10 cellular contexts compared by ENCODE assay signal in genomic region chr17:61495161-61495857, GRCh38. TPM values are rescaled to one million over a fixed set of nuclear protein-coding genes. Genes with fewer than 3 reads are reported as not detected.
DNase-seq lines count a peak whose midpoint lies in the region; ATAC-seq and TF ChIP-seq lines count a peak whose summit lies in the region.
"Had no signal": no experiment of that assay in that cellular context is flagged by ENCODE, and none has a peak within 500 bp of the region (broad histone marks: within the 10 kb centered on the region; RNA-seq: fewer than 3 reads in every experiment).

No MANE protein-coding gene starts in this region.

- no peak for ATAC-seq in GM19467 (IDR thresholded peaks at IDR 0.05; ENCODE audit: unreplicated experiment)
- no peak for ATAC-seq in HG02759 (IDR thresholded peaks at IDR 0.05; ENCODE audit: unreplicated experiment)
- no peak for ATAC-seq in HG02763 (IDR thresholded peaks at IDR 0.05; ENCODE audit: unreplicated experiment)

- no peak overlapping the region for H3K4me2 ChIP-seq in neural progenitor cell

- H3K27me3 Mint-ChIP-seq in neural progenitor cell (ENCODE audit: insufficient read depth, low read depth), result peaks cover 2% of the 10 kb centered on the region

- no peaks in the 10 kb centered on the region for H4K20me1 ChIP-seq in neural progenitor cell (ENCODE audit: low read depth)

- H3K9me3 ChIP-seq in MG63 (no peaks in the 10 kb centered on the region), neural progenitor cell (ENCODE audit: low read depth) (no peaks in the 10 kb centered on the region)

- no peak overlapping the region for H3K9ac ChIP-seq in neural progenitor cell

- peak; percentile 14 for DNase-seq in GM06990 (ENCODE audit: extremely low read depth, insufficient read length)
- peak; percentile 85 for DNase-seq in MG63
- peak; percentile 17 for DNase-seq in astrocyte of the spinal cord (ENCODE audit: low read depth, low spot score)
- no peak for DNase-seq in neural progenitor cell (ENCODE audit: low spot score)
- no peak for DNase-seq in globus pallidus (ENCODE audit: low spot score)
- DNase-seq: stimulated activated naive CD4-positive, alpha-beta T cell had no signal

- no peaks in the 10 kb centered on the region for H3K79me2 ChIP-seq in neural progenitor cell (ENCODE audit: low read depth)

- H3K36me3 Mint-ChIP-seq in neural progenitor cell, result no peaks in the 10 kb centered on the region

- no peaks in the 10 kb centered on the region for H3F3A ChIP-seq in neural progenitor cell (ENCODE audit: low read depth)

- no peak overlapping the region for H3K27ac ChIP-seq in neural progenitor cell

- H3K4me1 Mint-ChIP-seq in neural progenitor cell, result peaks cover 17% of the 10 kb centered on the region

- TF ChIP-seq CTCF in GM06990 (IDR thresholded peaks at IDR 0.05; ENCODE audit: insufficient read depth, low read length, poor library complexity, severe bottlenecking), result no peak
- no peak for TF ChIP-seq CTCF in astrocyte of the spinal cord (IDR thresholded peaks at IDR 0.05; ENCODE audit: low read depth, low read length)
- TF ChIP-seq CTCF in neural progenitor cell (IDR thresholded peaks at IDR 0.05), result no peak

- in situ Hi-C loops in astrocyte of the spinal cord (cut with HindIII; ENCODE audit: low sequenced_read_pairs), result no loop called here

- H3K27me3 ChIP-seq in GM06990 (replicated peaks; ENCODE audit: control insufficient read depth, insufficient read depth, low read length), result no peaks in the 10 kb centered on the region
- no peaks in the 10 kb centered on the region for H3K27me3 ChIP-seq in MG63
- no peaks in the 10 kb centered on the region for H3K27me3 ChIP-seq in neural progenitor cell

- H3K36me3 ChIP-seq in GM06990 (ENCODE audit: control insufficient read depth, insufficient read depth, low read length) (no peaks in the 10 kb centered on the region), MG63 (no peaks in the 10 kb centered on the region), neural progenitor cell (no peaks in the 10 kb centered on the region)

- no peak overlapping the region for H3K4me3 Mint-ChIP-seq in neural progenitor cell

- H3K27ac Mint-ChIP-seq in neural progenitor cell, result no peak overlapping the region
- H3K27ac Mint-ChIP-seq: progenitor cell of endocrine pancreas had no signal

- no peak overlapping the region for H3K4me3 ChIP-seq in GM06990 (replicated peaks; ENCODE audit: low read depth, low read length)
- peak overlapping the region; percentile 40 for H3K4me3 ChIP-seq in MG63
- H3K4me3 ChIP-seq in astrocyte of the spinal cord (ENCODE audit: low read depth, low read length), result no peak overlapping the region
- no peak overlapping the region for H3K4me3 ChIP-seq in neural progenitor cell

- H3K4me1 ChIP-seq in neural progenitor cell, result peaks cover 8% of the 10 kb centered on the region

- H3K9me3 Mint-ChIP-seq in neural progenitor cell, result no peaks in the 10 kb centered on the region

- peak overlapping the region; percentile 11 for H2AFZ ChIP-seq in neural progenitor cell (replicated peaks)

RNA-seq across cellular contexts. Expression of gene TBX4, which starts 43.1 kb away (rescaled TPM):
- total RNA-seq in MG63 (2014; rRNA removed; shearing (Covaris generic); ENCODE audit: low replicate concordance), result 0.76 and 0.89 TPM in 2 replicates
- not detected in 2 replicates for total RNA-seq in neural progenitor cell (ENCODE audit: low replicate concordance)
- total RNA-seq: progenitor cell of endocrine pancreas had no signal

Comparison
In these comparisons a context has a peak if more than half of its experiments do, and no peak if none do; other contexts are left out.
1. DNase-seq: peak in GM06990 (single experiment), MG63 (single experiment) and astrocyte of the spinal cord (single experiment); none in neural progenitor cell (single experiment) and globus pallidus (single experiment).